In the genomic region with DNA sequence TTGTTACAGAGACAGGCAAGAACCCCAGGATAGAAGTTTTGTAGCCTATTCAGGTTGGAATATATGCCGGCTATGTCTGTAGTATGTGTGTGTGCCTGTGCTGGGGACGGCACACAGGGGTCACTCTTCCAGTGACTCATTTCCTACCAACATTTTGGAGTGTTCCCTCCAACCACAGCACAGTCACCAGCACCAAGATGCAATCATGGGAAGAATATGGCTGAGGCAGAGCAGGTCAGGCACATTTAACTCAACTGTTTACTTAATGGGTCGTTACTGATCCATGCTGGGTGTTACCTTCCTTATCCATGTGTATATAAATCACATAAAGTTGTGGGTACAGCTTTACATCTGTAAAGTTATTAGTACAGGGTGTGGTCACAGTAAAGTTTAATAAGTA, we compare ENCODE assay signal across 15 cellular contexts.
A peak's percentile ranks its signal among the peaks of the same experiment; 100 is the strongest.
DNase-seq lines count a peak whose midpoint lies in the region; FAIRE-seq and TF ChIP-seq lines count a peak whose summit lies in the region.
"Had no signal": no experiment of that assay in that cellular context is flagged by ENCODE, and none has a peak within 500 bp of the region (broad histone marks: within the 10 kb centered on the region; RNA-seq: fewer than 3 reads in every experiment).

No MANE protein-coding gene starts in this region.

- no peak overlapping the region for H2BK12ac ChIP-seq in neuronal stem cell (ENCODE audit: low read length)

- no peaks in the 10 kb centered on the region for H3K9me3 ChIP-seq in neuronal stem cell (replicated peaks in 1 of 2; ENCODE audit: control insufficient read depth in 2 of 2, insufficient read depth in 1 of 2, low read depth in 1 of 2, low read length in 2 of 2)

- H3K23ac ChIP-seq in neuronal stem cell (ENCODE audit: low read depth, low read length, poor library complexity), result no peak overlapping the region

- DNase-seq in H4 (ENCODE audit: low spot score) (peak; percentile 71), RKO (ENCODE audit: low spot score) (peak; percentile 6), fibroblast of pulmonary artery (ENCODE audit: low read depth) (peak; percentile 61), stromal cell of bone marrow (ENCODE audit: low read depth) (peak; percentile 60), frontal cortex (ENCODE audit: low spot score in 2 of 2) (no peak), neuronal stem cell (ENCODE audit: low spot score) (no peak), CD14-positive monocyte (ENCODE audit: low spot score) (no peak)
- DNase-seq: activated CD4-positive, alpha-beta T cell treated with anti-CD3 and anti-CD28 coated beads, Interleukin-2, amount 50 U/mL, for 4 hours; activated gamma-delta T cell treated with Interleukin-2 at 50 U/mL for 16 hours; DMS79 treated with DMSO at 0.1 percent for 48 hours; NCI-H82; stimulated activated CD4-positive, alpha-beta T cell treated with anti-CD3 and anti-CD28 coated beads, Interleukin-2, amount 100 ng/mL, for 48 hours had no signal

- H3K14ac ChIP-seq in neuronal stem cell (ENCODE audit: low read length), result no peak overlapping the region

- H2BK5ac ChIP-seq in neuronal stem cell (ENCODE audit: low read length), result no peak overlapping the region

- H3K9me3 Mint-ChIP-seq in CD14-positive monocyte, result peaks cover 0 to 8% (median 2%) of the 10 kb centered on the region in 7 donors

- H3K36me3 ChIP-seq in neuronal stem cell (replicated peaks in 1 of 2; ENCODE audit: control insufficient read depth in 2 of 2, insufficient read depth in 2 of 2, low read length in 2 of 2), result no peaks in the 10 kb centered on the region

- H2BK15ac ChIP-seq in neuronal stem cell (ENCODE audit: low read length), result no peak overlapping the region

- no peak overlapping the region for H2AFZ ChIP-seq in neuronal stem cell (ENCODE audit: low read length)

- H3K4me3 ChIP-seq in fibroblast of pulmonary artery (replicated peaks; ENCODE audit: low read depth, low read length) (no peak overlapping the region), neuronal stem cell (ENCODE audit: low read length in 2 of 2) (no peak overlapping the region)

- H3K4me1 ChIP-seq in neuronal stem cell (ENCODE audit: control insufficient read depth in 2 of 2, insufficient read depth in 1 of 2, low read depth in 1 of 2, low read length in 2 of 2), result no peaks in the 10 kb centered on the region

- intact Hi-C loops in CD14-positive monocyte (cut with micrococcal nuclease), result no loop called here

- H3K4me1 Mint-ChIP-seq in CD14-positive monocyte, result no peaks in the 10 kb centered on the region

- H3K27me3 Mint-ChIP-seq in CD14-positive monocyte (ENCODE audit: low read depth in 3 of 3), result peaks cover 0 to 2% (median 0%) of the 10 kb centered on the region in 3 donors
- H3K27me3 Mint-ChIP-seq: stimulated activated naive CD8-positive, alpha-beta T cell treated with anti-CD3 and anti-CD28 coated beads, Interleukin-15, Interleukin-2, amounts not matched to agents 100 ng/mL and 50 ng/mL, for 24 hours had no signal

- no CpG with 5 or more reads among the region's 3 CpGs for WGBS in neuronal stem cell (ENCODE audit: extremely low coverage in 2 of 2, insufficient read length in 2 of 2, insufficient replicate concordance in 1 of 2), 2 donors

- no peak for FAIRE-seq in frontal cortex (lab: Jason Lieb, UNC)
- FAIRE-seq: colon had no signal

- H2AK5ac ChIP-seq in neuronal stem cell (ENCODE audit: low read depth, low read length), result no peak overlapping the region

- no peaks in the 10 kb centered on the region for H3K27me3 ChIP-seq in neuronal stem cell (ENCODE audit: control insufficient read depth in 3 of 3, insufficient read depth in 3 of 3, low read depth in 1 of 3, low read length in 3 of 3)

- no peak overlapping the region for H4K91ac ChIP-seq in neuronal stem cell (ENCODE audit: low read depth, low read length, poor library complexity)

- H3K27ac Mint-ChIP-seq in CD14-positive monocyte, result no peak overlapping the region
- H3K27ac Mint-ChIP-seq: stimulated activated naive CD8-positive, alpha-beta T cell treated with anti-CD3 and anti-CD28 coated beads, Interleukin-15, Interleukin-2, amounts not matched to agents 100 ng/mL and 50 ng/mL, for 24 hours had no signal

- H3K27ac ChIP-seq in neuronal stem cell (replicated peaks; ENCODE audit: low read length), result no peak overlapping the region
- H3K27ac ChIP-seq: HL-60 had no signal

- no peak overlapping the region for H3K4ac ChIP-seq in neuronal stem cell (ENCODE audit: low read length)

- no peak overlapping the region for H3K4me2 ChIP-seq in neuronal stem cell (ENCODE audit: insufficient read depth, low read length, poor library complexity, severe bottlenecking)

- H2BK120ac ChIP-seq in neuronal stem cell (ENCODE audit: low read depth, low read length), result no peak overlapping the region

- H3K18ac ChIP-seq in neuronal stem cell (ENCODE audit: low read length), result no peak overlapping the region

- H3K4me3 Mint-ChIP-seq in CD14-positive monocyte, result no peak overlapping the region
- H3K4me3 Mint-ChIP-seq: stimulated activated naive CD8-positive, alpha-beta T cell treated with anti-CD3 and anti-CD28 coated beads, Interleukin-15, Interleukin-2, amounts not matched to agents 100 ng/mL and 50 ng/mL, for 24 hours had no signal

- TF ChIP-seq CTCF in fibroblast of pulmonary artery (IDR thresholded peaks at IDR 0.05; ENCODE audit: low read length, missing control alignments) (peak; percentile 12), CD14-positive monocyte (IDR thresholded peaks at IDR 0.05) (no peak)

- H4K8ac ChIP-seq in neuronal stem cell (ENCODE audit: low read depth, low read length), result no peak overlapping the region

- H3K9ac ChIP-seq in neuronal stem cell (ENCODE audit: low read depth, low read length, poor library complexity), result no peak overlapping the region

- H3K79me1 ChIP-seq in neuronal stem cell (ENCODE audit: low read depth, low read length), result no peaks in the 10 kb centered on the region

- H3K36me3 Mint-ChIP-seq in CD14-positive monocyte, result no peaks in the 10 kb centered on the region

Comparison
In these comparisons a context has a peak if more than half of its experiments do, and no peak if none do; other contexts are left out.
1. DNase-seq: peak in H4 (single experiment), RKO (single experiment), fibroblast of pulmonary artery (single experiment) and stromal cell of bone marrow (single experiment); none in frontal cortex (0 of 2), neuronal stem cell (single experiment) and CD14-positive monocyte (single experiment).